Comparison of ENCODE assay signal across 34 cellular contexts in the genomic region with DNA sequence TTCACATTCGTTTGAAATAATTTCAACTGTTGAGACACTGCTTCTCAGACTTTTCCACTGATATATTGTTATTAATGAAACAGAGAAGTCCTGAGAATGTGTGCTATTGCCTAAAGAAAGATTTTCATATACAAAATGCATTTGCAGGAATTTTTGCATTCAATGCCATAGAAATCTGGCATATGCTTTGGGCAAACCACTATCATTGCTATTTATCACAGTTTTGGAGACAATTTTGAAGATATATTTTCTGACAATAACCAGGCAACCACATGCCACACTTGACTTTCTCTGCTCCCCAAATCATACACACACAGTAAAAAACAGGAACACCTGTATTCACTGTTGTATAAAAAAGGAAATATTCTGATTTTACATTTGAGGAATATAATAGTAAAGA.
"Had no signal": no experiment of that assay in that cellular context is flagged by ENCODE, and none has a peak within 500 bp of the region (broad histone marks: within the 10 kb centered on the region; RNA-seq: fewer than 3 reads in every experiment).

No MANE protein-coding gene starts in this region.

- H3K9me3 ChIP-seq: MG63 had no signal

- H3K27me3 ChIP-seq: MG63 had no signal

- DNase-seq: Karpas-422, Kasumi-1, MG63, MM.1S, MV-4-11, NCI-H1048, NCI-H1092, NCI-H1092 treated with DMSO at 0.1 percent for 48 hours, NCI-H1105, NCI-H1105 treated with DMSO at 0.1 percent for 48 hours, NCI-H1417, NCI-H1417 treated with DMSO at 0.1 percent for 48 hours, NCI-H1436, NCI-H1436 treated with DMSO at 0.1 percent for 48 hours, NCI-H146, NCI-H1694, NCI-H1694 treated with DMSO at 0.1 percent for 48 hours, NCI-H187, NCI-H187 treated with DMSO at 0.1 percent for 48 hours, NCI-H1930, NCI-H2029, NCI-H2029 treated with DMSO at 0.1 percent for 48 hours, NCI-H2081, NCI-H2081 treated with DMSO at 0.1 percent for 48 hours, NCI-H2107, NCI-H2171, NCI-H2171 treated with DMSO at 0.1 percent for 48 hours, NCI-H2227 treated with DMSO at 0.1 percent for 48 hours, NCI-H226, NCI-H345, NCI-H446, NCI-H446 treated with DMSO at 0.1 percent for 48 hours, NCI-H510A had no signal

- H3K9ac ChIP-seq: KMS-11 had no signal

- H3K4me3 ChIP-seq: MG63 had no signal

- H3K27ac ChIP-seq: KMS-11 had no signal

- H3K4me2 ChIP-seq: KMS-11 had no signal

- H3K36me3 ChIP-seq: MG63 had no signal
